ENCODE assay signal across 19 cellular contexts in the genomic region with DNA sequence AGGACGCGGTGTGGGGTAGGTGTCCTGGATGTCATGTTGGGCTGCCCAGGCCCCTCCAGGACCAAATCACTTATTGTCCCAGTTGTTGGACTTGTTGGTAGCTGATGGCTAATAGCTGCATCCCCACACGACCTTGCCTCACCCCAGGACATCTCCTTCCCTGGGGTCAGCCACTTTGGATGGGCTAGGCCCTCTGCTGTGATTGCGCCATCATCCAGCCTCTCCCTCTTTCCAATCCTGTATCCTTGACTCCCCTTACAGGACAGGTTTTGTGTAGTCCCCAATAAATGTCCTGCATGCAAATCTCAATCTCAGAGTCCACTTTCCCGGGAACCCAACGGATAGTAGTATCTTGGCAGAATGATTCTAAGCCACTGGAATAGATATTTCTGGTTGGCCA. TPM values are rescaled to one million over a fixed set of nuclear protein-coding genes. Genes with fewer than 3 reads are reported as not detected.
DNase-seq lines count a peak whose midpoint lies in the region; ATAC-seq, FAIRE-seq and TF ChIP-seq lines count a peak whose summit lies in the region.
"Had no signal": no experiment of that assay in that cellular context is flagged by ENCODE, and none has a peak within 500 bp of the region (broad histone marks: within the 10 kb centered on the region; RNA-seq: fewer than 3 reads in every experiment).

No MANE protein-coding gene starts in this region.

- ATAC-seq in A549 (no peak), HCT116 (no peak), K562 (no peak), GM21381 (IDR thresholded peaks at IDR 0.05; ENCODE audit: unreplicated experiment) (no peak)

- no peak for TF ChIP-seq EP300 in A549 (IDR thresholded peaks at IDR 0.05)
- TF ChIP-seq EP300 in K562 (IDR thresholded peaks at IDR 0.05; ENCODE audit: low read length), result no peak

- H4K91ac ChIP-seq in neuronal stem cell (ENCODE audit: low read depth, low read length, poor library complexity), result no peak overlapping the region

- CTCF ChIA-PET in A549 (lab: Yijun Ruan, JAX), result interaction anchor here (1.1 to 2.1 kb wide), 2 partner anchors 32 to 61 kb away, joined by 3 to 9 read pairs; no protein-coding TSS in a partner anchor
- CTCF ChIA-PET in HCT116 (lab: Charles Lee), result no interaction called here
- CTCF ChIA-PET in K562 (lab: Yijun Ruan, JAX; ENCODE audit: low intra/inter-chr PET ratio), result no interaction called here

- no peaks in the 10 kb centered on the region for H3K27me3 ChIP-seq in HCT116 (ENCODE audit: insufficient read depth, low read length)
- H3K27me3 ChIP-seq in K562 (ENCODE audit: control insufficient read depth in 2 of 2, insufficient read depth in 2 of 2, low read length in 2 of 2), result no peaks in the 10 kb centered on the region; a peak in 1 of 5 replicates
- peaks cover 0 to 8% (median 0%) of the 10 kb centered on the region in 3 experiments for H3K27me3 ChIP-seq in neuronal stem cell (ENCODE audit: control insufficient read depth in 3 of 3, insufficient read depth in 3 of 3, low read depth in 1 of 3, low read length in 3 of 3)
- H3K27me3 ChIP-seq: BE2C had no signal

- H2AFZ ChIP-seq in HCT116 (ENCODE audit: low read depth, low read length, poor library complexity, severe bottlenecking) (no peak overlapping the region), K562 (ENCODE audit: low read depth, low read length) (no peak overlapping the region), neuronal stem cell (ENCODE audit: low read length) (no peak overlapping the region)
- H2AFZ ChIP-seq: GM23248 had no signal

- H3K9me3 ChIP-seq in A549 (no peaks in the 10 kb centered on the region), HCT116 (ENCODE audit: control insufficient read depth in 1 of 2, insufficient read depth in 1 of 2, low read depth in 1 of 2, low read length in 2 of 2) (no peaks in the 10 kb centered on the region), K562 (replicated peaks; ENCODE audit: control insufficient read depth, insufficient read depth, low read depth, low read length) (no peaks in the 10 kb centered on the region), neuronal stem cell (replicated peaks in 1 of 2; ENCODE audit: control insufficient read depth in 2 of 2, insufficient read depth in 1 of 2, low read depth in 1 of 2, low read length in 2 of 2) (no peaks in the 10 kb centered on the region)
- H3K9me3 ChIP-seq: BE2C had no signal

- intact Hi-C loops in HCT116 (cut with micrococcal nuclease), result no loop called here
- intact Hi-C loops in K562 (cut with micrococcal nuclease), result no loop called here

- H3K4me1 ChIP-seq in A549, result peaks cover 23% of the 10 kb centered on the region
- H3K4me1 ChIP-seq in HCT116 (ENCODE audit: control insufficient read depth in 1 of 2, insufficient read depth in 2 of 2, low read length in 2 of 2), result peaks cover 53 to 79% of the 10 kb centered on the region in 2 experiments
- H3K4me1 ChIP-seq in K562 (replicated peaks in 1 of 2; ENCODE audit: control insufficient read depth in 2 of 2, insufficient read depth in 2 of 2, low read length in 2 of 2), result peaks cover 10 to 14% of the 10 kb centered on the region in 2 experiments; a peak in 3 of 5 replicates
- peaks cover 0 to 4% of the 10 kb centered on the region in 2 donors for H3K4me1 ChIP-seq in neuronal stem cell (ENCODE audit: control insufficient read depth in 2 of 2, insufficient read depth in 1 of 2, low read depth in 1 of 2, low read length in 2 of 2)

- RAD21 ChIA-PET in HCT116 (lab: Charles Lee; ENCODE audit: low non-redundant PET in 1 of 2, low total read pairs in 2 of 2, uncharacterized antibody in 2 of 2, unreplicated experiment in 2 of 2), result no interaction called here

- no TSS peak for BruUV-seq in HCT116 (replicated peaks; lab: Mats Ljungman, UMichigan)
- no TSS peak for BruUV-seq in K562 (replicated peaks; lab: Mats Ljungman, UMichigan)

- H2BK15ac ChIP-seq in neuronal stem cell (ENCODE audit: low read length), result no peak overlapping the region

- POLR2A ChIA-PET in A549 (lab: Yijun Ruan, JAX), result no interaction called here
- POLR2A ChIA-PET in HCT116 (lab: Charles Lee), result no interaction called here
- POLR2A ChIA-PET in K562 (lab: Yijun Ruan, JAX), result interaction anchor here (0.6 to 0.8 kb wide), 2 partner anchors 13 to 23 kb away, joined by 3 read pairs; no protein-coding TSS in a partner anchor

- no peak overlapping the region for H2BK12ac ChIP-seq in neuronal stem cell (ENCODE audit: low read length)

- H3K4ac ChIP-seq in neuronal stem cell (ENCODE audit: low read length), result no peak overlapping the region

- WGBS in A549 (ENCODE audit: missing lambda C conversion rate), result 67% methylated on average over 6 of the region's 6 CpGs
- WGBS in K562 (ENCODE audit: insufficient coverage, low coverage, missing lambda C conversion rate), result 52% methylated on average over 6 of the region's 6 CpGs
- no CpG with 5 or more reads among the region's 6 CpGs for WGBS in neuronal stem cell (ENCODE audit: extremely low coverage in 2 of 2, insufficient read length in 2 of 2, insufficient replicate concordance in 1 of 2), 2 donors

- no peak overlapping the region for H3K9ac ChIP-seq in HCT116 (ENCODE audit: low read length)
- no peak overlapping the region for H3K9ac ChIP-seq in K562 (ENCODE audit: insufficient read depth in 1 of 2, low read depth in 2 of 2, low read length in 2 of 2)
- no peak overlapping the region for H3K9ac ChIP-seq in neuronal stem cell (ENCODE audit: low read depth, low read length, poor library complexity)
- H3K9ac ChIP-seq: GM23248 had no signal

- H3K23ac ChIP-seq in neuronal stem cell (ENCODE audit: low read depth, low read length, poor library complexity), result peak overlapping the region; percentile 10

- no peak overlapping the region for H2AK5ac ChIP-seq in neuronal stem cell (ENCODE audit: low read depth, low read length)

- TF ChIP-seq CTCF in A549 (IDR thresholded peaks at IDR 0.05) (no peak), HCT116 (IDR thresholded peaks at IDR 0.05 in 2 of 3, conservative IDR thresholded peaks at IDR 0.05 in 1 of 3; ENCODE audit: borderline replicate concordance in 1 of 3, insufficient read depth in 1 of 3, low read depth in 2 of 3, low read length in 2 of 3) (no peak), K562 (IDR thresholded peaks at IDR 0.05 in 2 of 3, conservative IDR thresholded peaks at IDR 0.05 in 1 of 3; ENCODE audit: insufficient read depth in 2 of 3, low read depth in 1 of 3, low read length in 3 of 3) (no peak)

- H3K14ac ChIP-seq in neuronal stem cell (ENCODE audit: low read length), result no peak overlapping the region

- no peaks in the 10 kb centered on the region for H4K20me1 ChIP-seq in HCT116 (ENCODE audit: insufficient read depth)
- H4K20me1 ChIP-seq in K562 (replicated peaks; ENCODE audit: control insufficient read depth, insufficient read depth, low read length), result 0 out of 2 replicates have a peak, but pooled peaks cover 4% of the 10 kb centered on the region

- H3K4me3 ChIP-seq in A549, result no peak overlapping the region
- no peak overlapping the region for H3K4me3 ChIP-seq in HCT116 (replicated peaks in 1 of 2; ENCODE audit: low read depth in 1 of 2, low read length in 2 of 2)
- H3K4me3 ChIP-seq in K562, result no peak overlapping the region
- H3K4me3 ChIP-seq in neuronal stem cell (ENCODE audit: low read length in 2 of 2), result no peak overlapping the region
- H3K4me3 ChIP-seq: GM23248 had no signal

- no peak overlapping the region for H4K8ac ChIP-seq in neuronal stem cell (ENCODE audit: low read depth, low read length)

- H3K79me1 ChIP-seq in neuronal stem cell (ENCODE audit: low read depth, low read length), result no peaks in the 10 kb centered on the region

- no peak overlapping the region for H2BK5ac ChIP-seq in neuronal stem cell (ENCODE audit: low read length)

- no peak overlapping the region for H2BK120ac ChIP-seq in neuronal stem cell (ENCODE audit: low read depth, low read length)

- in situ Hi-C loops in K562 (cut with MboI), result no loop called here

- H3K9me1 ChIP-seq in K562 (ENCODE audit: control insufficient read depth, insufficient read depth, low read length), result no peaks in the 10 kb centered on the region

- no peak for DNase-seq in A549 (ENCODE audit: low read depth in 1 of 2, low spot score in 1 of 2)
- no peak for DNase-seq in HCT116 (ENCODE audit: low read depth, low spot score)
- no peak for DNase-seq in K562 (ENCODE audit: extremely low read depth in 1 of 4, low spot score in 3 of 4)
- DNase-seq in neuronal stem cell (ENCODE audit: low spot score), result no peak
- no peak for DNase-seq in midbrain (lab: John Stamatoyannopoulos, UW)
- no peak for DNase-seq in anterior cingulate cortex (lab: John Stamatoyannopoulos, UW)
- DNase-seq: CD4-positive, alpha-beta memory T cell; COR-L47; DMS153; DMS79 treated with DMSO at 0.1 percent for 48 hours; EL; GDM1; GM23248; KG1 had no signal

- H3K18ac ChIP-seq in neuronal stem cell (ENCODE audit: low read length), result peak overlapping the region; percentile 27

- no peaks in the 10 kb centered on the region for H3K79me2 ChIP-seq in HCT116 (ENCODE audit: insufficient read depth, low read length)
- H3K79me2 ChIP-seq in K562 (ENCODE audit: control insufficient read depth, insufficient read depth, low read length), result no peaks in the 10 kb centered on the region

- H3K36me3 ChIP-seq in HCT116 (ENCODE audit: control insufficient read depth in 1 of 2, insufficient read depth in 2 of 2, low read length in 2 of 2) (no peaks in the 10 kb centered on the region), K562 (ENCODE audit: control insufficient read depth, insufficient read depth, low read length) (no peaks in the 10 kb centered on the region), neuronal stem cell (replicated peaks in 1 of 2; ENCODE audit: control insufficient read depth in 2 of 2, insufficient read depth in 2 of 2, low read length in 2 of 2) (no peaks in the 10 kb centered on the region)
- H3K36me3 ChIP-seq: BE2C had no signal

- TF ChIP-seq RAD21 in A549 (conservative IDR thresholded peaks at IDR 0.05 in 1 of 2, IDR thresholded peaks at IDR 0.05 in 1 of 2) (no peak), HCT116 (IDR thresholded peaks at IDR 0.05; ENCODE audit: low read depth) (no peak), K562 (CRISPR knock-in tag; conservative IDR thresholded peaks at IDR 0.05 in 1 of 2, IDR thresholded peaks at IDR 0.05 in 1 of 2) (no peak)

- TF ChIP-seq POLR2A in A549 (IDR thresholded peaks at IDR 0.05; ENCODE audit: low read length), result no peak
- TF ChIP-seq POLR2A in HCT116 (IDR thresholded peaks at IDR 0.05; ENCODE audit: borderline replicate concordance, extremely low read depth, insufficient read depth, insufficient read length), result no peak
- no peak for TF ChIP-seq POLR2A in K562 (conservative IDR thresholded peaks at IDR 0.05)

- H3K4me2 ChIP-seq in A549 (no peak overlapping the region), HCT116 (ENCODE audit: low read length) (peak overlapping the region; percentile 60; the same call in 1 of the 2 replicates), K562 (ENCODE audit: insufficient read depth, low read length) (no peak overlapping the region), neuronal stem cell (ENCODE audit: insufficient read depth, low read length, poor library complexity, severe bottlenecking) (no peak overlapping the region)

- no peak overlapping the region for H3K27ac ChIP-seq in A549
- no peak overlapping the region for H3K27ac ChIP-seq in HCT116 (ENCODE audit: low read depth, low read length)
- H3K27ac ChIP-seq in K562 (ENCODE audit: extremely low read depth, low read depth, low read length), result no peak overlapping the region
- no peak overlapping the region for H3K27ac ChIP-seq in neuronal stem cell (replicated peaks; ENCODE audit: low read length)
- H3K27ac ChIP-seq: C4-2B, GM23248 had no signal

- H3K9me2 ChIP-seq in HCT116 (ENCODE audit: insufficient read depth), result no peaks in the 10 kb centered on the region

- no peak for FAIRE-seq in A549 (lab: Jason Lieb, UNC)
- no peak for FAIRE-seq in K562 (lab: Jason Lieb, UNC)
- FAIRE-seq: D721Med, HTR-8/SVneo had no signal

RNA-seq across cellular contexts. Expression of gene CHST11, which starts 43.4 kb away (rescaled TPM):
- polyA plus RNA-seq in A549 (2011; rRNA removed), result 21.8 and 24.0 TPM in 2 replicates
- 56.7 and 58.5 TPM in 2 replicates for polyA plus RNA-seq in A549 (2012; cell fraction: cytosol; rRNA removed)
- polyA plus RNA-seq in A549 (2012; cell fraction: nucleus; rRNA removed), result 68.8 and 95.1 TPM in 2 replicates
- 19.2 to 21.2 TPM (median 20.2 TPM) in 3 replicates for polyA plus RNA-seq in A549 (2017; fragmentation: RNase III; extraction: RNeasy Plus Mini Kit Qiagen cat#74134 plus additional on column Dnase treatment)
- 25.4 and 30.0 TPM in 2 replicates for polyA minus RNA-seq in A549 (2011; rRNA and poly(A)+ RNA removed)
- 10.1 TPM for total RNA-seq in HCT116 (2021; ENCODE audit: unreplicated experiment)
- 6.8 and 7.3 TPM in 2 replicates for polyA plus RNA-seq in HCT116 (2012)
- 38.5 and 49.7 TPM in 2 replicates for total RNA-seq in K562 (2011; cell fraction: chromatin; rRNA removed; ENCODE audit: low replicate concordance)
- 28.7 and 33.4 TPM in 2 replicates for total RNA-seq in K562 (2011; cell fraction: nucleolus; rRNA removed)
- 34.9 and 47.6 TPM in 2 replicates for total RNA-seq in K562 (2011; cell fraction: nucleoplasm; rRNA removed)
- total RNA-seq in K562 (2014; rRNA removed), result 34.3 and 37.2 TPM in 2 replicates
- 12.7 and 12.9 TPM in 2 replicates for total RNA-seq in K562 (2014; rRNA removed; fragmentation: Illumina TruSeq; extraction: Trizol)
- total RNA-seq in K562 (2015; rRNA removed; fragmentation: Illumina TruSeq; extraction: Trizol), result 15.5 and 15.6 TPM in 2 replicates
- total RNA-seq in K562 (2021), result 38.7 and 39.0 TPM in 2 replicates
- 15.0 and 18.9 TPM in 2 replicates for polyA plus RNA-seq in K562 (2011; rRNA removed)
- polyA plus RNA-seq in K562 (2011; cell fraction: cytosol; rRNA removed), result 32.2 and 49.4 TPM in 2 replicates
- polyA plus RNA-seq in K562 (2011; cell fraction: nucleus; rRNA removed), result 13.4 and 22.2 TPM in 2 replicates
- 17.7 and 39.4 TPM in 2 replicates for polyA plus RNA-seq in K562 (2012)
- 16.4 and 18.9 TPM in 2 replicates for polyA plus RNA-seq in K562 (2014; fragmentation: Illumina TruSeq; extraction: Trizol)
- polyA plus RNA-seq in K562 (2014; fragmentation: Nextera tagmentation; extraction: Ambion mirVana), result 1 to 10 TPM; 2.3 to 2.9 TPM
- polyA plus RNA-seq in K562 (2014; rRNA removed), result 13.2 and 15.2 TPM in 2 replicates
- polyA minus RNA-seq in K562 (2011; rRNA and poly(A)+ RNA removed), result 17.8 and 21.7 TPM in 2 replicates
- 15.0 and 18.8 TPM in 2 replicates for polyA minus RNA-seq in K562 (2011; cell fraction: cytosol; rRNA and poly(A)+ RNA removed)
- polyA minus RNA-seq in K562 (2011; cell fraction: nucleus; rRNA and poly(A)+ RNA removed), result 16.9 and 17.0 TPM in 2 replicates
- polyA plus RNA-seq in neuronal stem cell (2013, experiment 1 of 2), result 7.7 TPM
- polyA plus RNA-seq in neuronal stem cell (2013, experiment 2 of 2), result 7.7 TPM

Comparison
In these comparisons a context has a peak if more than half of its experiments do, and no peak if none do; other contexts are left out.
1. Of the 35 proteins assayed by ChIP-seq in both K562 and A549: peak only in K562: none; only in A549: none; in both: CEBPB; in neither: 34.